In the genomic region with DNA sequence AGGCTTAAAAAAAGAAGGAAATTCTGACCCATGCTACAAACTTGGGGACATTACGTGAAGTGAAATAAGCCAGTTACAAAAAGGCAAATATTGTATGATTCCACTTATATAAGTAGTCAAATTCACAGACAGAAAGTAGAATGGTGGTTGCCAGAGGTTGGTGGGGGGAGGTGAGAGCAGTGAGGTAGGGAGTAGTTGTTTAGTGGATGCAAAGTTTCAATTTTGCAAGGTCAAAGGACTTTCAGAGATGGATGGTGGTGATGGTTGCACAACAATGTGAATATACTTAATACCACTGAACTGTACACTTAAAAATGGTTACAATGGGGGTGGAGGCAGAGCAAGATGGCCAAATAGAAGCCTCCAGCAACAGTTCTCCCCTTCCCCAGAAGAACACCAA, we compare ENCODE assay signal across 1 cellular context.
TF ChIP-seq lines count a peak whose summit lies in the region.

No MANE protein-coding gene starts in this region.

TF ChIP-seq in HepG2, 621 proteins besides CTCF, POLR2A, EP300 and RAD21 (continued from another document):
- TF ChIP-seq THAP11 (CRISPR knock-in tag; IDR thresholded peaks at IDR 0.05) (no peak), CEBPG (CRISPR knock-in tag; IDR thresholded peaks at IDR 0.05) (peak; percentile 23; the same call in 1 of the 2 replicates)
